ENCODE assay signal across 14 cellular contexts in genomic region chr13:93169980-93170379, GRCh38. TPM values are rescaled to one million over a fixed set of nuclear protein-coding genes. Genes with fewer than 3 reads are reported as not detected.
DNase-seq lines count a peak whose midpoint lies in the region; ATAC-seq and TF ChIP-seq lines count a peak whose summit lies in the region.
"Had no signal": no experiment of that assay in that cellular context is flagged by ENCODE, and none has a peak within 500 bp of the region (broad histone marks: within the 10 kb centered on the region; RNA-seq: fewer than 3 reads in every experiment).

No MANE protein-coding gene starts in this region.

- no peaks in the 10 kb centered on the region for H3K36me3 Mint-ChIP-seq in HFFc6 (ENCODE audit: low read depth)
- peaks cover 5% of the 10 kb centered on the region for H3K36me3 Mint-ChIP-seq in mesothelial cell of epicardium
- H3K36me3 Mint-ChIP-seq: memory B cell had no signal

- DNase-seq in DMS53 (lab: John Stamatoyannopoulos, UW): peak; percentile 57
- DNase-seq in HFFc6: peak; percentile 32
- DNase-seq in astrocyte of the hippocampus (ENCODE audit: low read depth, low spot score): peak; percentile 58
- no peak for DNase-seq in left lung
- DNase-seq in NCI-H69 (lab: John Stamatoyannopoulos, UW): no peak
- DNase-seq in mesothelial cell of epicardium (ENCODE audit: low spot score in 2 of 2, unreplicated experiment in 2 of 2): no peak
- no peak for DNase-seq in NCI-H1694 (lab: John Stamatoyannopoulos, UW)
- DNase-seq in mucosa of gallbladder (ENCODE audit: low spot score): no peak
- DNase-seq: activated gamma-delta T cell treated with Interleukin-2 at 50 U/mL for 16 hours; NCI-H526; posterior cingulate gyrus; stimulated activated CD4-positive, alpha-beta T cell treated with anti-CD3 and anti-CD28 coated beads, Interleukin-4, amount 100 ng/mL, for 4 hours had no signal

- no peak overlapping the region for H3K4me3 Mint-ChIP-seq in HFFc6
- no peak overlapping the region for H3K4me3 Mint-ChIP-seq in mesothelial cell of epicardium
- H3K4me3 Mint-ChIP-seq: dendritic cell treated with granulocyte-macrophage colony-stimulating factor and Interleukin-4, amounts not matched to agents 40 ng/mL and 50 ng/mL, for 4 days; memory B cell had no signal

- H3K9me3 ChIP-seq in left lung: no peaks in the 10 kb centered on the region

- no peaks in the 10 kb centered on the region; the same call in 1 of the 2 replicates for H3K9me3 Mint-ChIP-seq in HFFc6
- peaks cover 25% of the 10 kb centered on the region for H3K9me3 Mint-ChIP-seq in mesothelial cell of epicardium

- peaks cover 9% of the 10 kb centered on the region; the same call in 1 of the 2 replicates for H3K4me1 Mint-ChIP-seq in HFFc6 (ENCODE audit: low read depth)
- H3K4me1 Mint-ChIP-seq in mesothelial cell of epicardium: no peaks in the 10 kb centered on the region
- H3K4me1 Mint-ChIP-seq: memory B cell had no signal

- TF ChIP-seq CTCF in HFFc6 (IDR thresholded peaks at IDR 0.05) (no peak), left lung (IDR thresholded peaks at IDR 0.05) (no peak), mesothelial cell of epicardium (IDR thresholded peaks at IDR 0.05; ENCODE audit: unreplicated experiment) (no peak)

- H3K27ac ChIP-seq in left lung: no peak overlapping the region

- H3K27ac Mint-ChIP-seq in HFFc6 (no peak overlapping the region), mesothelial cell of epicardium (no peak overlapping the region)
- H3K27ac Mint-ChIP-seq: dendritic cell treated with granulocyte-macrophage colony-stimulating factor and Interleukin-4, amounts not matched to agents 40 ng/mL and 50 ng/mL, for 4 days; memory B cell had no signal

- no peaks in the 10 kb centered on the region for H3K36me3 ChIP-seq in left lung

- H3K4me3 ChIP-seq in left lung: no peak overlapping the region

- H3K4me1 ChIP-seq in left lung: no peaks in the 10 kb centered on the region

- H3K27me3 Mint-ChIP-seq in HFFc6 (ENCODE audit: insufficient read depth) (peaks cover 2% of the 10 kb centered on the region; the same call in 1 of the 2 replicates), mesothelial cell of epicardium (ENCODE audit: low read depth) (no peaks in the 10 kb centered on the region)
- H3K27me3 Mint-ChIP-seq: dendritic cell treated with granulocyte-macrophage colony-stimulating factor and Interleukin-4, amounts not matched to agents 40 ng/mL and 50 ng/mL, for 4 days; memory B cell had no signal

- peak; percentile 34 for ATAC-seq in left lung

- H3K27me3 ChIP-seq in left lung: no peaks in the 10 kb centered on the region

- intact Hi-C loops in left lung (cut with DNase I): no loop called here

RNA-seq across cellular contexts. Expression of gene GPC6, which starts 56.6 kb away (rescaled TPM):
- total RNA-seq in HFFc6 (2021; fragmentation: NEBNext Ultra II Directional; extraction: Animal tissue kit (Norgen Biotek cat#: 25700)): 1 to 10 TPM; 3.0 to 5.3 (median 4.4) TPM
- total RNA-seq in left lung (1 to 10 TPM; 9.6 to 9.7 TPM), mesothelial cell of epicardium (106 to 112 TPM (median 110 TPM) in 3 replicates), mucosa of gallbladder (24.0 TPM)

Comparison
In these comparisons a context has a peak if more than half of its experiments do, and no peak if none do; other contexts are left out.
1. DNase-seq: peak in DMS53 (single experiment), HFFc6 (single experiment) and astrocyte of the hippocampus (single experiment); none in left lung (0 of 2), NCI-H69 (single experiment), mesothelial cell of epicardium (0 of 2), NCI-H1694 (single experiment) and mucosa of gallbladder (single experiment).